In genomic region chr2:218444692-218445357, GRCh38 we compare ENCODE assay signal across 32 cellular contexts. TPM values are rescaled to one million over a fixed set of nuclear protein-coding genes. Genes with fewer than 3 reads are reported as not detected.
DNase-seq lines count a peak whose midpoint lies in the region; ATAC-seq and TF ChIP-seq lines count a peak whose summit lies in the region.
"Had no signal": no experiment of that assay in that cellular context is flagged by ENCODE, and none has a peak within 500 bp of the region (broad histone marks: within the 10 kb centered on the region; RNA-seq: fewer than 3 reads in every experiment).

No MANE protein-coding gene starts in this region.

- no peaks in the 10 kb centered on the region for H3K9me3 Mint-ChIP-seq in activated T-cell treated with anti-CD3 and anti-CD28 coated beads, Interleukin-2, amount 50 U/mL, for 24 hours
- H3K9me3 Mint-ChIP-seq in activated T-helper 1 cell treated with anti-CD3 and anti-CD28 coated beads, Interleukin-12 subunit alpha, Interleukin-12 subunit beta, Interleukin-2, Interleukin-4 antibody, amounts not matched to agents 30 ng/mL and 10 ng/mL and 1 ng/mL, durations not matched to agents 14 hours and 24 hours and 36 hours = no peaks in the 10 kb centered on the region
- H3K9me3 Mint-ChIP-seq: activated naive CD4-positive, alpha-beta T cell treated with anti-CD3 and anti-CD28 coated beads, Interleukin-2, amount 50 U/mL, for 72 hours; activated T-helper 2 cell treated with anti-CD3 and anti-CD28 coated beads, Interferon-gamma antibody, Interleukin-2, Interleukin-4, amounts not matched to agents 10 μg/mL and 5 μg/mL and 100 μg/mL, durations not matched to agents 14 hours and 24 hours and 36 hours had no signal

- peaks cover 30 to 32% of the 10 kb centered on the region in 2 donors for H3K36me3 ChIP-seq in mucosa of rectum (ENCODE audit: control insufficient read depth in 2 of 2, insufficient read depth in 2 of 2, low read length in 2 of 2)
- peaks cover 22% of the 10 kb centered on the region for H3K36me3 ChIP-seq in upper lobe of right lung
- H3K36me3 ChIP-seq: uterus had no signal

- no peaks in the 10 kb centered on the region for H3K4me1 Mint-ChIP-seq in activated T-cell treated with anti-CD3 and anti-CD28 coated beads, Interleukin-2, amount 50 U/mL, for 24 hours (ENCODE audit: low read depth)
- H3K4me1 Mint-ChIP-seq in activated T-helper 1 cell treated with anti-CD3 and anti-CD28 coated beads, Interleukin-12 subunit alpha, Interleukin-12 subunit beta, Interleukin-2, Interleukin-4 antibody, amounts not matched to agents 30 ng/mL and 10 ng/mL and 1 ng/mL, durations not matched to agents 14 hours and 24 hours and 36 hours (ENCODE audit: low read depth) = peaks cover 5% of the 10 kb centered on the region

- ATAC-seq in upper lobe of right lung = no peak
- ATAC-seq: activated naive CD4-positive, alpha-beta T cell treated with anti-CD3 and anti-CD28 coated beads, Interleukin-2, amount 50 U/mL, for 72 hours; gastroesophageal sphincter had no signal

- H3K9ac ChIP-seq in mucosa of rectum (ENCODE audit: low read depth in 1 of 2, low read length in 2 of 2) = no peak overlapping the region
- H3K9ac ChIP-seq: BLaER1 treated with 17β-estradiol and CSF1 and Interleukin-3, amounts not matched to agents 10 nM and 100 nM had no signal

- H3K27me3 ChIP-seq in mucosa of rectum (ENCODE audit: control insufficient read depth in 2 of 2, insufficient read depth in 2 of 2, low read length in 2 of 2) = no peaks in the 10 kb centered on the region
- H3K27me3 ChIP-seq in upper lobe of right lung = no peaks in the 10 kb centered on the region
- H3K27me3 ChIP-seq: BLaER1 treated with 17β-estradiol and CSF1 and Interleukin-3, amounts not matched to agents 10 nM and 100 nM; cardiac muscle cell; esophagus squamous epithelium; gastroesophageal sphincter; uterus had no signal

- H3K27me3 Mint-ChIP-seq in activated T-cell treated with anti-CD3 and anti-CD28 coated beads, Interleukin-2, amount 50 U/mL, for 24 hours = no peaks in the 10 kb centered on the region
- no peaks in the 10 kb centered on the region for H3K27me3 Mint-ChIP-seq in activated T-helper 1 cell treated with anti-CD3 and anti-CD28 coated beads, Interleukin-12 subunit alpha, Interleukin-12 subunit beta, Interleukin-2, Interleukin-4 antibody, amounts not matched to agents 30 ng/mL and 10 ng/mL and 1 ng/mL, durations not matched to agents 14 hours and 24 hours and 36 hours (ENCODE audit: insufficient read depth)

- H3K27ac ChIP-seq in VCaP = peak overlapping the region; percentile 94
- peak overlapping the region; percentile 72 to 77 for H3K27ac ChIP-seq in mucosa of rectum (ENCODE audit: low read depth in 2 of 2, low read length in 2 of 2)
- H3K27ac ChIP-seq in upper lobe of right lung = no peak overlapping the region
- H3K27ac ChIP-seq: BLaER1 treated with 17β-estradiol and CSF1 and Interleukin-3, amounts not matched to agents 10 nM and 100 nM; cardiac muscle cell; esophagus squamous epithelium; gastroesophageal sphincter; HL-60; uterus had no signal

- H3K4me1 ChIP-seq in mucosa of rectum (ENCODE audit: control insufficient read depth in 2 of 2, insufficient read depth in 2 of 2, low read length in 2 of 2) (peaks cover 12 to 29% of the 10 kb centered on the region in 2 donors), upper lobe of right lung (no peaks in the 10 kb centered on the region)
- H3K4me1 ChIP-seq: uterus had no signal

- intact Hi-C loops in upper lobe of right lung (cut with DNase I) = no loop called here
- intact Hi-C loops in activated T-helper 1 cell treated with anti-CD3 and anti-CD28 coated beads, Interleukin-12 subunit alpha, Interleukin-12 subunit beta, Interleukin-2, Interleukin-4 antibody, amounts not matched to agents 30 ng/mL and 10 ng/mL and 1 ng/mL, durations not matched to agents 14 hours and 24 hours and 36 hours (cut with micrococcal nuclease) = no loop called here

- DNase-seq in activated T-cell treated with anti-CD3 and anti-CD28 coated beads, Interleukin-2, amount 50 U/mL, for 24 hours = no peak
- DNase-seq in activated T-cell treated with anti-CD3 and anti-CD28 coated beads, Interleukin-2, amount 50 U/mL, for 48 hours = no peak
- peak; percentile 30 for DNase-seq in upper lobe of right lung
- no peak for DNase-seq in activated CD8-positive, alpha-beta memory T cell treated with anti-CD3 and anti-CD28 coated beads, Interleukin-2, amount 50 U/mL, for 48 hours
- no peak for DNase-seq in foreskin melanocyte
- no peak for DNase-seq in activated T-helper 1 cell treated with anti-CD3 and anti-CD28 coated beads, Interleukin-12 subunit alpha, Interleukin-12 subunit beta, Interleukin-2, Interleukin-4 antibody, amounts not matched to agents 30 ng/mL and 10 ng/mL and 1 ng/mL, durations not matched to agents 14 hours and 24 hours and 36 hours (ENCODE audit: low spot score)
- DNase-seq: activated CD4-positive, alpha-beta T cell treated with anti-CD3 and anti-CD28 coated beads for 48 hours; Calu3; cortex of kidney; esophagus squamous epithelium; HCEC 1CT; hypothalamus; IMR-90; NCI-H1417 treated with DMSO at 0.1 percent for 48 hours; NCI-H2081 treated with DMSO at 0.1 percent for 48 hours; NCI-H446; OCI-M1; substantia nigra; uterus had no signal

- H3K27ac Mint-ChIP-seq in activated T-cell treated with anti-CD3 and anti-CD28 coated beads, Interleukin-2, amount 50 U/mL, for 24 hours = peak overlapping the region; percentile 17
- H3K27ac Mint-ChIP-seq in activated T-helper 1 cell treated with anti-CD3 and anti-CD28 coated beads, Interleukin-12 subunit alpha, Interleukin-12 subunit beta, Interleukin-2, Interleukin-4 antibody, amounts not matched to agents 30 ng/mL and 10 ng/mL and 1 ng/mL, durations not matched to agents 14 hours and 24 hours and 36 hours = no peak overlapping the region
- H3K27ac Mint-ChIP-seq: activated T-helper 2 cell treated with anti-CD3 and anti-CD28 coated beads, Interferon-gamma antibody, Interleukin-2, Interleukin-4, amounts not matched to agents 10 μg/mL and 5 μg/mL and 100 μg/mL, durations not matched to agents 14 hours and 24 hours and 36 hours had no signal

- H3K4me3 ChIP-seq in mucosa of rectum (ENCODE audit: low read length in 2 of 2) = no peak overlapping the region
- no peak overlapping the region for H3K4me3 ChIP-seq in upper lobe of right lung
- H3K4me3 ChIP-seq: BLaER1 treated with 17β-estradiol and CSF1 and Interleukin-3, amounts not matched to agents 10 nM and 100 nM; cardiac muscle cell; esophagus squamous epithelium; gastroesophageal sphincter; uterus had no signal

- peaks cover 46% of the 10 kb centered on the region for H3K36me3 Mint-ChIP-seq in activated T-cell treated with anti-CD3 and anti-CD28 coated beads, Interleukin-2, amount 50 U/mL, for 24 hours (ENCODE audit: low read depth)
- peaks cover 18% of the 10 kb centered on the region for H3K36me3 Mint-ChIP-seq in activated T-helper 1 cell treated with anti-CD3 and anti-CD28 coated beads, Interleukin-12 subunit alpha, Interleukin-12 subunit beta, Interleukin-2, Interleukin-4 antibody, amounts not matched to agents 30 ng/mL and 10 ng/mL and 1 ng/mL, durations not matched to agents 14 hours and 24 hours and 36 hours (ENCODE audit: low read depth)

- TF ChIP-seq CTCF in VCaP (conservative IDR thresholded peaks at IDR 0.05) = no peak
- TF ChIP-seq CTCF in upper lobe of right lung (IDR thresholded peaks at IDR 0.05) = no peak

- H3K9me3 ChIP-seq in mucosa of rectum (ENCODE audit: control insufficient read depth in 2 of 2, low read length in 2 of 2) (no peaks in the 10 kb centered on the region), upper lobe of right lung (no peaks in the 10 kb centered on the region)
- H3K9me3 ChIP-seq: BLaER1 treated with 17β-estradiol and CSF1 and Interleukin-3, amounts not matched to agents 10 nM and 100 nM; esophagus squamous epithelium; gastroesophageal sphincter; uterus had no signal

- H3K4me3 Mint-ChIP-seq in activated T-cell treated with anti-CD3 and anti-CD28 coated beads, Interleukin-2, amount 50 U/mL, for 24 hours = no peak overlapping the region
- H3K4me3 Mint-ChIP-seq in activated T-helper 1 cell treated with anti-CD3 and anti-CD28 coated beads, Interleukin-12 subunit alpha, Interleukin-12 subunit beta, Interleukin-2, Interleukin-4 antibody, amounts not matched to agents 30 ng/mL and 10 ng/mL and 1 ng/mL, durations not matched to agents 14 hours and 24 hours and 36 hours = no peak overlapping the region

RNA-seq across cellular contexts. Expression of gene VIL1, which starts 25.9 kb away (rescaled TPM):
- not detected for total RNA-seq in upper lobe of right lung
- not detected in 2 replicates for total RNA-seq in activated T-helper 1 cell treated with anti-CD3 and anti-CD28 coated beads, Interleukin-12 subunit alpha, Interleukin-12 subunit beta, Interleukin-2, Interleukin-4 antibody, amounts not matched to agents 30 ng/mL and 10 ng/mL and 1 ng/mL, durations not matched to agents 14 hours and 24 hours and 36 hours
- total RNA-seq: activated naive CD4-positive, alpha-beta T cell treated with anti-CD3 and anti-CD28 coated beads, Interleukin-2, amount 50 U/mL, for 72 hours; activated T-helper 2 cell treated with anti-CD3 and anti-CD28 coated beads, Interferon-gamma antibody, Interleukin-2, Interleukin-4, amounts not matched to agents 10 μg/mL and 5 μg/mL and 100 μg/mL, durations not matched to agents 14 hours and 24 hours and 36 hours; esophagus squamous epithelium; G401; gastroesophageal sphincter; IMR-90; MCF 10A; pulmonary artery endothelial cell; skeletal muscle tissue; T-helper 1 cell treated with Interleukin-12 subunit alpha and Interleukin-12 subunit beta and Interleukin-4 antibody, amounts not matched to agents 30 ng/mL and 1 ng/mL, for 36 hours had no signal

RNA-seq across cellular contexts. Expression of gene CTDSP1, which starts 45.2 kb away (rescaled TPM):
- 169 TPM for total RNA-seq in upper lobe of right lung
- 105 and 106 TPM in 2 replicates for total RNA-seq in activated T-helper 1 cell treated with anti-CD3 and anti-CD28 coated beads, Interleukin-12 subunit alpha, Interleukin-12 subunit beta, Interleukin-2, Interleukin-4 antibody, amounts not matched to agents 30 ng/mL and 10 ng/mL and 1 ng/mL, durations not matched to agents 14 hours and 24 hours and 36 hours
